Comparison of ENCODE assay signal across 8 cellular contexts in the genomic region with DNA sequence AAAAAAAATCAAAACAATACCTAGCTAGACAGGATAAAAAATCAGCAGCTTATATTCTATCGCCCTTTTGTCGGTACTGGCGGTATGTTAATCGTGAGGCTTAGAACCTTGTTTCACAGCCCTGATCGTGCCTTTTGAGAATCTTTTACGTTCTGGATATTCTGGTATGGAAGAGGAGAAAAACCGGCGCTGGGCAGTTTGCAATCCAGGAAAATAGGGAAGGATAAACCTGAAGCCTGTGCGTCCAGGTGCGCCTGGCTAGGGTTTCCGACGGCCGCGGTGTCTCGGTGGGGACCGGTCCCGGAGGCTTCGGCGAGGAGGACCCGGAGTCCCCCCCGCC. TPM values are rescaled to one million over a fixed set of nuclear protein-coding genes. Genes with fewer than 3 reads are reported as not detected.
A peak's percentile ranks its signal among the peaks of the same experiment; 100 is the strongest.
DNase-seq lines count a peak whose midpoint lies in the region; ATAC-seq lines count a peak whose summit lies in the region.

No MANE protein-coding gene starts in this region.

- peak overlapping the region; percentile 72 for H3K4me3 Mint-ChIP-seq in activated T-helper 1 cell treated with anti-CD3 and anti-CD28 coated beads, Interleukin-12 subunit alpha, Interleukin-12 subunit beta, Interleukin-2, Interleukin-4 antibody, amounts not matched to agents 30 ng/mL and 10 ng/mL and 1 ng/mL, durations not matched to agents 14 hours and 24 hours and 36 hours
- H3K4me3 Mint-ChIP-seq in stimulated activated effector memory CD8-positive, alpha-beta T cell treated with anti-CD3 and anti-CD28 coated beads, Interleukin-12 subunit alpha, Interleukin-12 subunit beta, amount 100 ng/mL, for 72 hours: peak overlapping the region; percentile 43

- peak overlapping the region; percentile 79 for H3K4me3 ChIP-seq in iPS-18c (ENCODE audit: insufficient read depth, low read depth, low read length)

- intact Hi-C loops in activated T-helper 1 cell treated with anti-CD3 and anti-CD28 coated beads, Interleukin-12 subunit alpha, Interleukin-12 subunit beta, Interleukin-2, Interleukin-4 antibody, amounts not matched to agents 30 ng/mL and 10 ng/mL and 1 ng/mL, durations not matched to agents 14 hours and 24 hours and 36 hours (cut with micrococcal nuclease): loop anchor here (5.0 kb wide), 1 partner anchor 39 kb away; a partner anchor contains a TSS

- H3K9me3 ChIP-seq in iPS-18c (ENCODE audit: control insufficient read depth, insufficient read depth, low read length): peaks cover 2% of the 10 kb centered on the region

- no peaks in the 10 kb centered on the region for H3K9me3 Mint-ChIP-seq in activated T-helper 1 cell treated with anti-CD3 and anti-CD28 coated beads, Interleukin-12 subunit alpha, Interleukin-12 subunit beta, Interleukin-2, Interleukin-4 antibody, amounts not matched to agents 30 ng/mL and 10 ng/mL and 1 ng/mL, durations not matched to agents 14 hours and 24 hours and 36 hours
- H3K9me3 Mint-ChIP-seq in stimulated activated effector memory CD8-positive, alpha-beta T cell treated with anti-CD3 and anti-CD28 coated beads, Interleukin-12 subunit alpha, Interleukin-12 subunit beta, amount 100 ng/mL, for 72 hours: no peaks in the 10 kb centered on the region

- no peak overlapping the region for H3K27ac Mint-ChIP-seq in activated T-helper 1 cell treated with anti-CD3 and anti-CD28 coated beads, Interleukin-12 subunit alpha, Interleukin-12 subunit beta, Interleukin-2, Interleukin-4 antibody, amounts not matched to agents 30 ng/mL and 10 ng/mL and 1 ng/mL, durations not matched to agents 14 hours and 24 hours and 36 hours
- no peak overlapping the region for H3K27ac Mint-ChIP-seq in stimulated activated effector memory CD8-positive, alpha-beta T cell treated with anti-CD3 and anti-CD28 coated beads, Interleukin-12 subunit alpha, Interleukin-12 subunit beta, amount 100 ng/mL, for 72 hours

- H3K27me3 Mint-ChIP-seq in activated T-helper 1 cell treated with anti-CD3 and anti-CD28 coated beads, Interleukin-12 subunit alpha, Interleukin-12 subunit beta, Interleukin-2, Interleukin-4 antibody, amounts not matched to agents 30 ng/mL and 10 ng/mL and 1 ng/mL, durations not matched to agents 14 hours and 24 hours and 36 hours (ENCODE audit: insufficient read depth): peaks cover 82% of the 10 kb centered on the region

- DNase-seq in NCI-H524 (lab: John Stamatoyannopoulos, UW): peak; percentile 22
- no peak for DNase-seq in NCI-H524 treated with DMSO at 0.1 percent for 48 hours (lab: John Stamatoyannopoulos, UW)
- DNase-seq in activated T-helper 1 cell treated with anti-CD3 and anti-CD28 coated beads, Interleukin-12 subunit alpha, Interleukin-12 subunit beta, Interleukin-2, Interleukin-4 antibody, amounts not matched to agents 30 ng/mL and 10 ng/mL and 1 ng/mL, durations not matched to agents 14 hours and 24 hours and 36 hours (ENCODE audit: low spot score): no peak
- no peak for DNase-seq in stimulated activated effector memory CD8-positive, alpha-beta T cell treated with anti-CD3 and anti-CD28 coated beads, Interleukin-12 subunit alpha, Interleukin-12 subunit beta, amount 100 ng/mL, for 72 hours (ENCODE audit: low spot score in 2 of 2)
- DNase-seq in DMS79 (lab: John Stamatoyannopoulos, UW): no peak

- H3K4me1 Mint-ChIP-seq in activated T-helper 1 cell treated with anti-CD3 and anti-CD28 coated beads, Interleukin-12 subunit alpha, Interleukin-12 subunit beta, Interleukin-2, Interleukin-4 antibody, amounts not matched to agents 30 ng/mL and 10 ng/mL and 1 ng/mL, durations not matched to agents 14 hours and 24 hours and 36 hours (ENCODE audit: low read depth): no peaks in the 10 kb centered on the region
- no peaks in the 10 kb centered on the region for H3K4me1 Mint-ChIP-seq in stimulated activated effector memory CD8-positive, alpha-beta T cell treated with anti-CD3 and anti-CD28 coated beads, Interleukin-12 subunit alpha, Interleukin-12 subunit beta, amount 100 ng/mL, for 72 hours

- no peaks in the 10 kb centered on the region for H3K36me3 Mint-ChIP-seq in activated T-helper 1 cell treated with anti-CD3 and anti-CD28 coated beads, Interleukin-12 subunit alpha, Interleukin-12 subunit beta, Interleukin-2, Interleukin-4 antibody, amounts not matched to agents 30 ng/mL and 10 ng/mL and 1 ng/mL, durations not matched to agents 14 hours and 24 hours and 36 hours (ENCODE audit: low read depth)
- no peaks in the 10 kb centered on the region for H3K36me3 Mint-ChIP-seq in stimulated activated effector memory CD8-positive, alpha-beta T cell treated with anti-CD3 and anti-CD28 coated beads, Interleukin-12 subunit alpha, Interleukin-12 subunit beta, amount 100 ng/mL, for 72 hours

- ATAC-seq in stimulated activated effector memory CD8-positive, alpha-beta T cell treated with anti-CD3 and anti-CD28 coated beads, Interleukin-12 subunit alpha, Interleukin-12 subunit beta, amount 100 ng/mL, for 72 hours: no peak
- no peak for ATAC-seq in GM19351 (IDR thresholded peaks at IDR 0.05; ENCODE audit: unreplicated experiment)
- ATAC-seq in esophagus mucosa: no peak

RNA-seq across cellular contexts. Expression of a gene that starts 0.3 kb away (rescaled TPM):
- total RNA-seq in activated T-helper 1 cell treated with anti-CD3 and anti-CD28 coated beads, Interleukin-12 subunit alpha, Interleukin-12 subunit beta, Interleukin-2, Interleukin-4 antibody, amounts not matched to agents 30 ng/mL and 10 ng/mL and 1 ng/mL, durations not matched to agents 14 hours and 24 hours and 36 hours: not detected in 2 replicates
- not detected for total RNA-seq in esophagus mucosa

RNA-seq across cellular contexts. Expression of a gene that starts 17.6 kb away (rescaled TPM):
- 17.4 and 18.0 TPM in 2 replicates for total RNA-seq in activated T-helper 1 cell treated with anti-CD3 and anti-CD28 coated beads, Interleukin-12 subunit alpha, Interleukin-12 subunit beta, Interleukin-2, Interleukin-4 antibody, amounts not matched to agents 30 ng/mL and 10 ng/mL and 1 ng/mL, durations not matched to agents 14 hours and 24 hours and 36 hours
- 2.7 TPM for total RNA-seq in esophagus mucosa

RNA-seq across cellular contexts. Expression of a gene that starts 27.8 kb away (rescaled TPM):
- 12.6 and 13.4 TPM in 2 replicates for total RNA-seq in activated T-helper 1 cell treated with anti-CD3 and anti-CD28 coated beads, Interleukin-12 subunit alpha, Interleukin-12 subunit beta, Interleukin-2, Interleukin-4 antibody, amounts not matched to agents 30 ng/mL and 10 ng/mL and 1 ng/mL, durations not matched to agents 14 hours and 24 hours and 36 hours
- total RNA-seq in esophagus mucosa: 7.2 TPM

RNA-seq across cellular contexts. Expression of a gene that starts 39.8 kb away (rescaled TPM):
- 241 and 283 TPM in 2 replicates for total RNA-seq in activated T-helper 1 cell treated with anti-CD3 and anti-CD28 coated beads, Interleukin-12 subunit alpha, Interleukin-12 subunit beta, Interleukin-2, Interleukin-4 antibody, amounts not matched to agents 30 ng/mL and 10 ng/mL and 1 ng/mL, durations not matched to agents 14 hours and 24 hours and 36 hours
- total RNA-seq in esophagus mucosa: 86.2 TPM

RNA-seq across cellular contexts. Expression of a gene that starts 43.5 kb away (rescaled TPM):
- 1.2 TPM in 2 replicates for total RNA-seq in activated T-helper 1 cell treated with anti-CD3 and anti-CD28 coated beads, Interleukin-12 subunit alpha, Interleukin-12 subunit beta, Interleukin-2, Interleukin-4 antibody, amounts not matched to agents 30 ng/mL and 10 ng/mL and 1 ng/mL, durations not matched to agents 14 hours and 24 hours and 36 hours
- total RNA-seq in esophagus mucosa: 1.2 TPM

Comparison
In these comparisons a context has a peak if more than half of its experiments do, and no peak if none do; other contexts are left out.
1. DNase-seq: peak in NCI-H524 (2 of 2); none in NCI-H524 treated with DMSO at 0.1 percent for 48 hours (single experiment), activated T-helper 1 cell treated with anti-CD3 and anti-CD28 coated beads, Interleukin-12 subunit alpha, Interleukin-12 subunit beta, Interleukin-2, Interleukin-4 antibody, amounts not matched to agents 30 ng/mL and 10 ng/mL and 1 ng/mL, durations not matched to agents 14 hours and 24 hours and 36 hours (single experiment), stimulated activated effector memory CD8-positive, alpha-beta T cell treated with anti-CD3 and anti-CD28 coated beads, Interleukin-12 subunit alpha, Interleukin-12 subunit beta, amount 100 ng/mL, for 72 hours (0 of 2) and DMS79 (single experiment).